Comparison of ENCODE assay signal across 10 cellular contexts in the genomic region with DNA sequence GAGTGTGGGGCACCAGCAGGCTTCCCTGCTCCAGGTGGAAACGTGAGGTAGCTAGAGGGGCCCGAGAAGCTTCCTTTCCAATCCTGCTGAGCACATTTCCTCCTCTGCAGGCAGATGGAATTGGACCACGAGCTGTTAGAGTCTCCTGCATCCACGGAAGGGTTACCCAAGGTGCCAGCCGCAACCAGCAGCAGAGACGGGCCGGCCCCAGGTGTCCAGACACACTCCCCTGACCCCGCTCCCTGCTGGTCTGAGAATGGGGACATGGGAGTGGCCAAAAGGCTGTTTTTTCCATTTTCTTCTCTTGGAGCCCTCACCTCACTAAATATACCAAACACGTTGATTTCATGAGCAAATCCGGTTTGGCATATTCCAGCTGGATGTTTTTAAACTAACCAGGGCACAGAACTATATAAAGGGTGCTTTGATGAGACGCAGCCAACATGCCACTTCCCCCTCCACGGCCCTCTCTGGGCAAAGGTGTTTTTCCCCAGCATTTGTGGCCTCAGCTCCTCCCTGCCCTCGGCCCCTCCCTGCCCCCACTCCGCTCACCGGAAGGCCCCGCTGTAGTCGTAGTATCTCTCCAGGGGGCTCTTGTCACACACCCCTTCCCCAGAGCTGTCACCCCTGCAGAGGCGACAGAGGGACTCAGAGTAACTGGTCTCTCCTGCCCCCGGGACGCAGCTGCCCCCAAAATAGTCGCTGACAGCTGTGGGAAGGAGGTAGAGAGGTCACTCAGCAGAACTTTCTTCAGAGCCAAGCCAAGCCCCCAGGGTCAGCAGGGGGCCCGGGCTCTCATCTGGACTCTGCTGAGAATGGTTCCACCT. TPM values are rescaled to one million over a fixed set of nuclear protein-coding genes. Genes with fewer than 3 reads are reported as not detected.
DNase-seq lines count a peak whose midpoint lies in the region; ATAC-seq and TF ChIP-seq lines count a peak whose summit lies in the region.
"Had no signal": no experiment of that assay in that cellular context is flagged by ENCODE, and none has a peak within 500 bp of the region (broad histone marks: within the 10 kb centered on the region; RNA-seq: fewer than 3 reads in every experiment).

No MANE protein-coding gene starts in this region.

- H3K4me1 Mint-ChIP-seq in MCF 10A (ENCODE audit: insufficient read depth, unreplicated experiment), result no peaks in the 10 kb centered on the region
- peaks cover 21% of the 10 kb centered on the region for H3K4me1 Mint-ChIP-seq in dendritic cell treated with granulocyte-macrophage colony-stimulating factor and Interleukin-4, amounts not matched to agents 40 ng/mL and 50 ng/mL, for 4 days (ENCODE audit: low read depth)
- H3K4me1 Mint-ChIP-seq in stimulated activated naive CD8-positive, alpha-beta T cell treated with anti-CD3 and anti-CD28 coated beads, Interleukin-15, amount 100 ng/mL, for 72 hours, result peaks cover 15% of the 10 kb centered on the region

- H3K4me3 Mint-ChIP-seq in MCF 10A (ENCODE audit: unreplicated experiment), result no peak overlapping the region
- H3K4me3 Mint-ChIP-seq in dendritic cell treated with granulocyte-macrophage colony-stimulating factor and Interleukin-4, amounts not matched to agents 40 ng/mL and 50 ng/mL, for 4 days, result peak overlapping the region; percentile 15
- H3K4me3 Mint-ChIP-seq in stimulated activated naive CD8-positive, alpha-beta T cell treated with anti-CD3 and anti-CD28 coated beads, Interleukin-15, amount 100 ng/mL, for 72 hours, result peak overlapping the region in 1 of 2 donors; percentile 80

- H3K27me3 Mint-ChIP-seq in MCF 10A (ENCODE audit: insufficient read depth, unreplicated experiment), result no peaks in the 10 kb centered on the region
- H3K27me3 Mint-ChIP-seq in dendritic cell treated with granulocyte-macrophage colony-stimulating factor and Interleukin-4, amounts not matched to agents 40 ng/mL and 50 ng/mL, for 4 days, result peaks cover 41% of the 10 kb centered on the region
- H3K27me3 Mint-ChIP-seq in stimulated activated naive CD8-positive, alpha-beta T cell treated with anti-CD3 and anti-CD28 coated beads, Interleukin-15, amount 100 ng/mL, for 72 hours, result peaks cover 19% of the 10 kb centered on the region

- ATAC-seq in HG03175 (IDR thresholded peaks at IDR 0.05; ENCODE audit: unreplicated experiment), result peak; percentile 17
- ATAC-seq in stimulated activated naive CD8-positive, alpha-beta T cell treated with anti-CD3 and anti-CD28 coated beads, Interleukin-15, amount 100 ng/mL, for 72 hours, result peak; percentile 13

- no peaks in the 10 kb centered on the region for H3K9me3 ChIP-seq in breast epithelium

- POLR2A ChIA-PET in MCF 10A (lab: Yijun Ruan, JAX), result interaction anchor here (1.3 kb wide), 1 partner anchor 9 kb away, joined by 3 read pairs; no protein-coding TSS in a partner anchor

- H3K27ac Mint-ChIP-seq in MCF 10A (ENCODE audit: low read depth, unreplicated experiment), result no peak overlapping the region
- peak overlapping the region; percentile 37 for H3K27ac Mint-ChIP-seq in dendritic cell treated with granulocyte-macrophage colony-stimulating factor and Interleukin-4, amounts not matched to agents 40 ng/mL and 50 ng/mL, for 4 days
- no peak overlapping the region for H3K27ac Mint-ChIP-seq in stimulated activated naive CD8-positive, alpha-beta T cell treated with anti-CD3 and anti-CD28 coated beads, Interleukin-15, amount 100 ng/mL, for 72 hours
- H3K27ac Mint-ChIP-seq: T-helper 17 cell had no signal

- peak overlapping the region in 1 of 3 donors; percentile 26 for H3K4me3 ChIP-seq in breast epithelium

- H3K4me1 ChIP-seq in breast epithelium, result peaks cover 0 to 11% of the 10 kb centered on the region in 2 donors

- H3K9me3 Mint-ChIP-seq in MCF 10A (ENCODE audit: unreplicated experiment), result no peaks in the 10 kb centered on the region
- H3K9me3 Mint-ChIP-seq in dendritic cell treated with granulocyte-macrophage colony-stimulating factor and Interleukin-4, amounts not matched to agents 40 ng/mL and 50 ng/mL, for 4 days, result no peaks in the 10 kb centered on the region
- no peaks in the 10 kb centered on the region for H3K9me3 Mint-ChIP-seq in stimulated activated naive CD8-positive, alpha-beta T cell treated with anti-CD3 and anti-CD28 coated beads, Interleukin-15, amount 100 ng/mL, for 72 hours

- peak overlapping the region; percentile 82 for H3K27ac ChIP-seq in breast epithelium

- peak in 1 of 2 donors; percentile 14 for DNase-seq in breast epithelium (ENCODE audit: low spot score in 2 of 2)
- DNase-seq in MCF 10A (ENCODE audit: unreplicated experiment), result no peak
- no peak for DNase-seq in stimulated activated naive CD8-positive, alpha-beta T cell treated with anti-CD3 and anti-CD28 coated beads, Interleukin-15, amount 100 ng/mL, for 72 hours
- DNase-seq in activated gamma-delta T cell treated with Interleukin-2 at 50 U/mL for 16 hours, result no peak
- no peak for DNase-seq in DMS 273 treated with DMSO at 0.1 percent for 48 hours (lab: John Stamatoyannopoulos, UW)
- no peak for DNase-seq in GM19240 (ENCODE audit: insufficient read length, low spot score)
- DNase-seq: stimulated activated CD4-positive, alpha-beta T cell treated with anti-CD3 and anti-CD28 coated beads, Interleukin-12 subunit alpha, Interleukin-12 subunit beta, amount 100 ng/mL, for 4 hours; T-helper 17 cell had no signal

- TF ChIP-seq POLR2A in breast epithelium (IDR thresholded peaks at IDR 0.05), result no peak

- no peaks in the 10 kb centered on the region for H3K36me3 ChIP-seq in breast epithelium

- H3K27me3 ChIP-seq in breast epithelium, result no peaks in the 10 kb centered on the region

- H3K36me3 Mint-ChIP-seq in MCF 10A (ENCODE audit: insufficient read depth, unreplicated experiment), result peaks cover 4% of the 10 kb centered on the region
- no peaks in the 10 kb centered on the region for H3K36me3 Mint-ChIP-seq in dendritic cell treated with granulocyte-macrophage colony-stimulating factor and Interleukin-4, amounts not matched to agents 40 ng/mL and 50 ng/mL, for 4 days (ENCODE audit: low read depth)

- intact Hi-C loops in breast epithelium (cut with DNase I; ENCODE audit: low total_unique reads) (no loop called here), MCF 10A (cut with micrococcal nuclease) (no loop called here)
- intact Hi-C loops in dendritic cell treated with granulocyte-macrophage colony-stimulating factor and Interleukin-4, amounts not matched to agents 40 ng/mL and 50 ng/mL, for 4 days (cut with micrococcal nuclease), result no loop called here

- CTCF ChIA-PET in MCF 10A (lab: Yijun Ruan, JAX), result no interaction called here

- BruUV-seq in MCF 10A (replicated peaks; lab: Mats Ljungman, UMichigan), result no TSS peak

- TF ChIP-seq CTCF in breast epithelium (IDR thresholded peaks at IDR 0.05) (no peak), MCF 10A (IDR thresholded peaks at IDR 0.05; ENCODE audit: unreplicated experiment) (no peak)

RNA-seq across cellular contexts. Expression of a gene that starts 7.0 kb away (rescaled TPM):
- total RNA-seq in breast epithelium (10 to 100 TPM in 2 of 3 donors, 1 to 10 TPM in 1; 7.2 to 58.2 (median 10.2) TPM), MCF 10A (2022) (9.1 and 20.6 TPM in 2 replicates)

RNA-seq across cellular contexts. Expression of a gene that starts 54.0 kb away (rescaled TPM):
- total RNA-seq in breast epithelium, result 10 to 100 TPM; 10.5 to 14.4 (median 12.0) TPM
- total RNA-seq in MCF 10A (2022), result 5.2 and 7.1 TPM in 2 replicates
